Comparison of ENCODE assay signal across 8 cellular contexts in the genomic region with DNA sequence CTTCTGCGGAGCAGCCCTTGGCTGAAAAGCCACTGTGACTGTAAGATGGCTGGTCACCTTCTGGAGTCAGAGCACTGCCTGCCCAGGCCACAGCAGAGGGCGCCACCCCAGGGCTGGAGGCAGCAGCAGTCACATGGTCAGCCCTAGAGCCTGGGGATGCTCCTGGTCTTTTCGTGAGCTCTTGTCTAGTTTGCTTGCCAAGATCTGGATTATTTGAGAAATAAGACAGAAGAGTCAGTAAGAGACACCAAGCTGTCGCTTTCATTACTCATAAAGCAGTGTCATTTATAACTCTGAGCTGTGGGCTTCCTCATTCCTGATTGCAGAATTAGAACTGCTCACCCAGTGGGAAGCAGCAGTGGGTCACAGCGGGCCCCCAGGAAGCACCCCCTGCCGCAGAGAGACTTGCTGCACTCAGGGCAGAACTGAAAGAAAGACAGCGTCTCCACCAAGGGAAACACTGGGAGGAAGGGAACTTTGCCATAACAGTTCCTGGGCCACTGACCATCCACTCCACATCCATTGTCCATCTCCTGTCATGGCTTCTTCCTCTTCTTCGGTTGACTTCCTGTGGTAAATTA. TPM values are rescaled to one million over a fixed set of nuclear protein-coding genes. Genes with fewer than 3 reads are reported as not detected.
A peak's percentile ranks its signal among the peaks of the same experiment; 100 is the strongest.
DNase-seq lines count a peak whose midpoint lies in the region; ATAC-seq and TF ChIP-seq lines count a peak whose summit lies in the region.

No MANE protein-coding gene starts in this region.

- CTCF ChIA-PET in activated naive CD4-positive, alpha-beta T cell treated with anti-CD3 and anti-CD28 coated beads for 36 hours (lab: Charles Lee) = interaction anchor here (0.6 to 2.1 kb wide), 3 partner anchors 23 to 98 kb away, joined by 3 to 14 read pairs (median 3); no protein-coding TSS in a partner anchor

- no peak overlapping the region for H3K4me3 ChIP-seq in coronary artery

- peak overlapping the region in 1 of 2 donors; percentile 75 for H3K27ac ChIP-seq in coronary artery

- peak; percentile 28 for ATAC-seq in Right ventricle myocardium superior (ENCODE audit: poor library complexity)
- no peak for ATAC-seq in GM21381 (IDR thresholded peaks at IDR 0.05; ENCODE audit: unreplicated experiment)

- H3K27ac Mint-ChIP-seq in activated naive CD4-positive, alpha-beta T cell treated with anti-CD3 and anti-CD28 coated beads for 36 hours = peak overlapping the region; percentile 43

- no peak overlapping the region for H3K4me3 Mint-ChIP-seq in activated naive CD4-positive, alpha-beta T cell treated with anti-CD3 and anti-CD28 coated beads for 36 hours

- DNase-seq in DMS153 treated with DMSO at 0.1 percent for 48 hours (lab: John Stamatoyannopoulos, UW; ENCODE audit: unreplicated experiment) (peak; percentile 6), DMS153 (lab: John Stamatoyannopoulos, UW) (no peak), NAMALWA (ENCODE audit: low spot score) (peak; percentile 34), Right ventricle myocardium superior (peak; percentile 54), renal cortical epithelial cell (ENCODE audit: low read depth) (peak; percentile 11), coronary artery (ENCODE audit: low spot score) (no peak)
- DNase-seq in activated naive CD4-positive, alpha-beta T cell treated with anti-CD3 and anti-CD28 coated beads for 36 hours = peak; percentile 58

- H3K27me3 Mint-ChIP-seq in activated naive CD4-positive, alpha-beta T cell treated with anti-CD3 and anti-CD28 coated beads for 36 hours (ENCODE audit: low read depth) = no peaks in the 10 kb centered on the region

- H3K36me3 Mint-ChIP-seq in activated naive CD4-positive, alpha-beta T cell treated with anti-CD3 and anti-CD28 coated beads for 36 hours (ENCODE audit: low read depth) = peaks cover 7% of the 10 kb centered on the region

- no peaks in the 10 kb centered on the region for H3K9me3 Mint-ChIP-seq in activated naive CD4-positive, alpha-beta T cell treated with anti-CD3 and anti-CD28 coated beads for 36 hours

- TF ChIP-seq CTCF in coronary artery (IDR thresholded peaks at IDR 0.05) = no peak

- intact Hi-C loops in activated naive CD4-positive, alpha-beta T cell treated with anti-CD3 and anti-CD28 coated beads for 36 hours (cut with micrococcal nuclease) = loop anchor here (1.0 kb wide), 2 partner anchors 98 to 220 kb away; no protein-coding TSS in a partner anchor
- intact Hi-C loops in Right ventricle myocardium superior (cut with DNase I) = no loop called here

- peaks cover 25% of the 10 kb centered on the region for H3K4me1 Mint-ChIP-seq in activated naive CD4-positive, alpha-beta T cell treated with anti-CD3 and anti-CD28 coated beads for 36 hours (ENCODE audit: low read depth)

RNA-seq across cellular contexts. Expression of a gene that starts 56.7 kb away (rescaled TPM):
- 10 to 100 TPM; 33.7 to 34.7 TPM for total RNA-seq in activated naive CD4-positive, alpha-beta T cell treated with anti-CD3 and anti-CD28 coated beads for 36 hours
- total RNA-seq in Right ventricle myocardium superior (40.4 TPM), renal cortical epithelial cell (46.2 and 57.3 TPM in 2 replicates)

Comparison
In these comparisons a context has a peak if more than half of its experiments do, and no peak if none do; other contexts are left out.
1. DNase-seq: peak in DMS153 treated with DMSO at 0.1 percent for 48 hours (single experiment), NAMALWA (single experiment), activated naive CD4-positive, alpha-beta T cell treated with anti-CD3 and anti-CD28 coated beads for 36 hours (single experiment), Right ventricle myocardium superior (single experiment) and renal cortical epithelial cell (single experiment); none in DMS153 (single experiment) and coronary artery (single experiment).